16 cellular contexts compared by ENCODE assay signal in genomic region chr9:137175345-137175961, GRCh38. TPM values are rescaled to one million over a fixed set of nuclear protein-coding genes. Genes with fewer than 3 reads are reported as not detected.
DNase-seq lines count a peak whose midpoint lies in the region; ATAC-seq and TF ChIP-seq lines count a peak whose summit lies in the region.
"Had no signal": no experiment of that assay in that cellular context is flagged by ENCODE, and none has a peak within 500 bp of the region (broad histone marks: within the 10 kb centered on the region; RNA-seq: fewer than 3 reads in every experiment).

No MANE protein-coding gene starts in this region.

- intact Hi-C loops in activated naive CD4-positive, alpha-beta T cell treated with anti-CD3 and anti-CD28 coated beads for 36 hours (cut with micrococcal nuclease): loop anchor here (5.0 kb wide), 1 partner anchor 58 kb away; no protein-coding TSS in a partner anchor
- intact Hi-C loops in prostate gland (cut with DNase I): no loop called here

- TF ChIP-seq CTCF in HFFc6 (IDR thresholded peaks at IDR 0.05) (peak; percentile 53; the same call in 1 of the 2 replicates), choroid plexus epithelial cell (conservative IDR thresholded peaks at IDR 0.05; ENCODE audit: low read depth, low read length) (peak; percentile 39), prostate gland (IDR thresholded peaks at IDR 0.05) (peak in 3 of 4 experiments; percentile 8 to 23 (median 21))

- H3K9me3 Mint-ChIP-seq in activated naive CD4-positive, alpha-beta T cell treated with anti-CD3 and anti-CD28 coated beads for 36 hours: no peaks in the 10 kb centered on the region
- no peaks in the 10 kb centered on the region for H3K9me3 Mint-ChIP-seq in activated naive CD4-positive, alpha-beta T cell treated with anti-CD3 and anti-CD28 coated beads, Interleukin-2, amount 50 U/mL, for 72 hours
- no peaks in the 10 kb centered on the region for H3K9me3 Mint-ChIP-seq in HFFc6
- no peaks in the 10 kb centered on the region for H3K9me3 Mint-ChIP-seq in activated naive CD8-positive, alpha-beta T cell treated with anti-CD3 and anti-CD28 coated beads for 36 hours

- peaks cover 8% of the 10 kb centered on the region for H3K4me1 Mint-ChIP-seq in activated naive CD4-positive, alpha-beta T cell treated with anti-CD3 and anti-CD28 coated beads for 36 hours (ENCODE audit: low read depth)
- H3K4me1 Mint-ChIP-seq in HFFc6 (ENCODE audit: low read depth): peaks cover 11% of the 10 kb centered on the region
- H3K4me1 Mint-ChIP-seq in activated naive CD8-positive, alpha-beta T cell treated with anti-CD3 and anti-CD28 coated beads for 36 hours: peaks cover 5% of the 10 kb centered on the region

- CTCF ChIA-PET in activated naive CD4-positive, alpha-beta T cell treated with anti-CD3 and anti-CD28 coated beads for 36 hours (lab: Charles Lee): interaction anchor here (0.6 to 1.9 kb wide), 6 partner anchors 12 to 108 kb away, joined by 3 to 5 read pairs (median 3); no protein-coding TSS in a partner anchor

- 48% methylated on average over 12 of the region's 33 CpGs for WGBS in prostate gland

- no peak overlapping the region for H3K4me3 ChIP-seq in choroid plexus epithelial cell (ENCODE audit: low read depth, low read length)
- H3K4me3 ChIP-seq in prostate gland: no peak overlapping the region
- H3K4me3 ChIP-seq: lower lobe of right lung, uterus had no signal

- no peak for TF ChIP-seq POLR2A in prostate gland (IDR thresholded peaks at IDR 0.05)

- no peak for ATAC-seq in activated naive CD4-positive, alpha-beta T cell treated with anti-CD3 and anti-CD28 coated beads, Interleukin-2, amount 50 U/mL, for 72 hours
- no peak for ATAC-seq in GM18870 (IDR thresholded peaks at IDR 0.05; ENCODE audit: unreplicated experiment)

- H3K9me3 ChIP-seq in prostate gland: no peaks in the 10 kb centered on the region
- H3K9me3 ChIP-seq: lower lobe of right lung, neutrophil, SK-N-SH, uterus had no signal

- H3K36me3 ChIP-seq in prostate gland: peaks cover 5 to 9% of the 10 kb centered on the region in 2 donors
- H3K36me3 ChIP-seq: uterus had no signal

- H3K27me3 ChIP-seq in prostate gland (replicated peaks; ENCODE audit: insufficient read depth): no peaks in the 10 kb centered on the region
- H3K27me3 ChIP-seq: uterus had no signal

- peak; percentile 60 for DNase-seq in activated naive CD4-positive, alpha-beta T cell treated with anti-CD3 and anti-CD28 coated beads for 36 hours
- no peak for DNase-seq in activated naive CD4-positive, alpha-beta T cell treated with anti-CD3 and anti-CD28 coated beads, Interleukin-2, amount 50 U/mL, for 72 hours (ENCODE audit: low spot score in 2 of 2)
- DNase-seq in HFFc6 (no peak), choroid plexus epithelial cell (ENCODE audit: low read depth) (no peak), prostate gland (ENCODE audit: low spot score) (no peak), 8988T (no peak)
- DNase-seq in activated naive CD8-positive, alpha-beta T cell treated with anti-CD3 and anti-CD28 coated beads for 36 hours: no peak
- DNase-seq: ACHN, activated T-cell treated with anti-CD3 and anti-CD28 coated beads for 4 hours, lower lobe of right lung, NCI-H2081, SK-N-SH, uterus had no signal

- H3K4me3 Mint-ChIP-seq in activated naive CD4-positive, alpha-beta T cell treated with anti-CD3 and anti-CD28 coated beads for 36 hours: no peak overlapping the region
- no peak overlapping the region for H3K4me3 Mint-ChIP-seq in HFFc6
- no peak overlapping the region for H3K4me3 Mint-ChIP-seq in activated naive CD8-positive, alpha-beta T cell treated with anti-CD3 and anti-CD28 coated beads for 36 hours

- no peak overlapping the region for H3K27ac Mint-ChIP-seq in activated naive CD4-positive, alpha-beta T cell treated with anti-CD3 and anti-CD28 coated beads for 36 hours
- H3K27ac Mint-ChIP-seq in activated naive CD4-positive, alpha-beta T cell treated with anti-CD3 and anti-CD28 coated beads, Interleukin-2, amount 50 U/mL, for 72 hours: no peak overlapping the region
- H3K27ac Mint-ChIP-seq in HFFc6: no peak overlapping the region
- H3K27ac Mint-ChIP-seq in activated naive CD8-positive, alpha-beta T cell treated with anti-CD3 and anti-CD28 coated beads for 36 hours: no peak overlapping the region

- no peak overlapping the region for H3K27ac ChIP-seq in prostate gland
- H3K27ac ChIP-seq: lower lobe of right lung, neutrophil, uterus had no signal

- peaks cover 39% of the 10 kb centered on the region for H3K4me1 ChIP-seq in prostate gland (replicated peaks)
- H3K4me1 ChIP-seq: uterus had no signal

- H3K36me3 Mint-ChIP-seq in activated naive CD4-positive, alpha-beta T cell treated with anti-CD3 and anti-CD28 coated beads for 36 hours (ENCODE audit: low read depth): peaks cover 2% of the 10 kb centered on the region
- no peaks in the 10 kb centered on the region for H3K36me3 Mint-ChIP-seq in activated naive CD4-positive, alpha-beta T cell treated with anti-CD3 and anti-CD28 coated beads, Interleukin-2, amount 50 U/mL, for 72 hours
- H3K36me3 Mint-ChIP-seq in HFFc6 (ENCODE audit: low read depth): no peaks in the 10 kb centered on the region
- no peaks in the 10 kb centered on the region for H3K36me3 Mint-ChIP-seq in activated naive CD8-positive, alpha-beta T cell treated with anti-CD3 and anti-CD28 coated beads for 36 hours

- peaks cover 9% of the 10 kb centered on the region for H3K27me3 Mint-ChIP-seq in activated naive CD4-positive, alpha-beta T cell treated with anti-CD3 and anti-CD28 coated beads for 36 hours (ENCODE audit: low read depth)
- H3K27me3 Mint-ChIP-seq in HFFc6 (ENCODE audit: insufficient read depth): peaks cover 2% of the 10 kb centered on the region; the same call in 1 of the 2 replicates
- H3K27me3 Mint-ChIP-seq in activated naive CD8-positive, alpha-beta T cell treated with anti-CD3 and anti-CD28 coated beads for 36 hours: peaks cover 9% of the 10 kb centered on the region

RNA-seq across cellular contexts. Expression of gene TMEM210, which starts 3.6 kb away (rescaled TPM):
- not detected for total RNA-seq in activated naive CD4-positive, alpha-beta T cell treated with anti-CD3 and anti-CD28 coated beads for 36 hours
- not detected for total RNA-seq in activated naive CD4-positive, alpha-beta T cell treated with anti-CD3 and anti-CD28 coated beads, Interleukin-2, amount 50 U/mL, for 72 hours
- not detected for total RNA-seq in HFFc6 (2021; fragmentation: NEBNext Ultra II Directional; extraction: Animal tissue kit (Norgen Biotek cat#: 25700))
- 1 to 10 TPM in 1 of 2 donors, not detected in 1; 3.1 TPM for total RNA-seq in prostate gland
- total RNA-seq in activated naive CD8-positive, alpha-beta T cell treated with anti-CD3 and anti-CD28 coated beads for 36 hours: not detected
- total RNA-seq: astrocyte, lower lobe of right lung, uterus had no signal

RNA-seq across cellular contexts. Expression of gene LRRC26, which starts 5.6 kb away (rescaled TPM):
- total RNA-seq in activated naive CD4-positive, alpha-beta T cell treated with anti-CD3 and anti-CD28 coated beads for 36 hours: not detected
- not detected for total RNA-seq in activated naive CD4-positive, alpha-beta T cell treated with anti-CD3 and anti-CD28 coated beads, Interleukin-2, amount 50 U/mL, for 72 hours
- not detected for total RNA-seq in HFFc6 (2021; fragmentation: NEBNext Ultra II Directional; extraction: Animal tissue kit (Norgen Biotek cat#: 25700))
- total RNA-seq in prostate gland: 100 to 1,000 TPM; 183 to 582 TPM
- total RNA-seq in activated naive CD8-positive, alpha-beta T cell treated with anti-CD3 and anti-CD28 coated beads for 36 hours: not detected
- total RNA-seq: astrocyte had no signal

RNA-seq across cellular contexts. Expression of gene ANAPC2, which starts 12.9 kb away (rescaled TPM):
- total RNA-seq in activated naive CD4-positive, alpha-beta T cell treated with anti-CD3 and anti-CD28 coated beads for 36 hours: 10 to 100 TPM; 34.8 to 36.6 TPM
- 10 to 100 TPM; 48.1 to 68.3 TPM for total RNA-seq in activated naive CD4-positive, alpha-beta T cell treated with anti-CD3 and anti-CD28 coated beads, Interleukin-2, amount 50 U/mL, for 72 hours
- total RNA-seq in HFFc6 (2021; fragmentation: NEBNext Ultra II Directional; extraction: Animal tissue kit (Norgen Biotek cat#: 25700)): 10 to 100 TPM; 34.8 to 41.5 (median 37.4) TPM
- total RNA-seq in prostate gland: 10 to 100 TPM; 32.5 to 64.5 TPM
- total RNA-seq in activated naive CD8-positive, alpha-beta T cell treated with anti-CD3 and anti-CD28 coated beads for 36 hours: 10 to 100 TPM; 42.6 to 48.3 TPM

RNA-seq across cellular contexts. Expression of gene SSNA1, which starts 13.0 kb away (rescaled TPM):
- total RNA-seq in activated naive CD4-positive, alpha-beta T cell treated with anti-CD3 and anti-CD28 coated beads for 36 hours: 10 to 100 TPM; 48.2 to 49.9 TPM
- 10 to 100 TPM; 37.1 to 64.0 TPM for total RNA-seq in activated naive CD4-positive, alpha-beta T cell treated with anti-CD3 and anti-CD28 coated beads, Interleukin-2, amount 50 U/mL, for 72 hours
- 10 to 100 TPM; 76.7 to 82.8 (median 82.1) TPM for total RNA-seq in HFFc6 (2021; fragmentation: NEBNext Ultra II Directional; extraction: Animal tissue kit (Norgen Biotek cat#: 25700))
- total RNA-seq in prostate gland: 100 to 1,000 TPM; 114 to 124 TPM
- total RNA-seq in activated naive CD8-positive, alpha-beta T cell treated with anti-CD3 and anti-CD28 coated beads for 36 hours: 10 to 100 TPM; 78.1 to 80.1 TPM

RNA-seq across cellular contexts. Expression of gene TPRN, which starts 25.1 kb away (rescaled TPM):
- 1 to 10 TPM; 2.1 to 2.6 TPM for total RNA-seq in activated naive CD4-positive, alpha-beta T cell treated with anti-CD3 and anti-CD28 coated beads for 36 hours
- 1 to 10 TPM; 5.7 to 7.3 TPM for total RNA-seq in activated naive CD4-positive, alpha-beta T cell treated with anti-CD3 and anti-CD28 coated beads, Interleukin-2, amount 50 U/mL, for 72 hours
- total RNA-seq in HFFc6 (2021; fragmentation: NEBNext Ultra II Directional; extraction: Animal tissue kit (Norgen Biotek cat#: 25700)): 10 to 100 TPM in 4 of 6 experiments, 1 to 10 TPM in 2; 9.9 to 18.1 (median 13.3) TPM
- 10 to 100 TPM; 26.1 to 30.4 TPM for total RNA-seq in prostate gland
- total RNA-seq in activated naive CD8-positive, alpha-beta T cell treated with anti-CD3 and anti-CD28 coated beads for 36 hours: 1 to 10 TPM; 7.3 to 7.6 TPM

Comparison
In these comparisons a context has a peak if more than half of its experiments do, and no peak if none do; other contexts are left out.
1. RNA of gene LRRC26, which starts 5.6 kb away (total RNA-seq): 183 to 582 TPM in prostate gland; not detected in activated naive CD4-positive, alpha-beta T cell treated with anti-CD3 and anti-CD28 coated beads, Interleukin-2, amount 50 U/mL, for 72 hours, not detected in activated naive CD8-positive, alpha-beta T cell treated with anti-CD3 and anti-CD28 coated beads for 36 hours, not detected in activated naive CD4-positive, alpha-beta T cell treated with anti-CD3 and anti-CD28 coated beads for 36 hours and not detected in HFFc6; every median in the first group is over 100 times any median in the second.
2. Peak in every context shown above with its lines, with median percentiles within 50 percentile points of each other: CTCF ChIP-seq.